In genomic region chr10:958106-958505, GRCh38 we compare ENCODE assay signal across 31 cellular contexts.
"Had no signal": no experiment of that assay in that cellular context is flagged by ENCODE, and none has a peak within 500 bp of the region (broad histone marks: within the 10 kb centered on the region; RNA-seq: fewer than 3 reads in every experiment).

No MANE protein-coding gene starts in this region.

- H3K4me1 ChIP-seq: body of pancreas, esophagus muscularis mucosa, foreskin keratinocyte, gastrocnemius medialis had no signal

- H3K27ac Mint-ChIP-seq: activated CD4-positive, alpha-beta memory T cell treated with anti-CD3 and anti-CD28 coated beads for 36 hours; activated CD4-positive, alpha-beta T cell treated with anti-CD3 and anti-CD28 coated beads for 36 hours; activated CD4-positive, alpha-beta T cell treated with anti-CD3 and anti-CD28 coated beads, Interleukin-2, amount 10 ng/mL, durations not matched to agents 24 days and 14 days; activated CD8-positive, alpha-beta memory T cell treated with anti-CD3 and anti-CD28 coated beads, Interleukin-2, amount 10 ng/mL, durations not matched to agents 7 days and 5 days; activated CD8-positive, alpha-beta T cell treated with anti-CD3 and anti-CD28 coated beads, Interleukin-2, amount 10 ng/mL, durations not matched to agents 7 days and 5 days; activated naive CD4-positive, alpha-beta T cell treated with anti-CD3 and anti-CD28 coated beads for 36 hours; activated naive CD4-positive, alpha-beta T cell treated with anti-CD3 and anti-CD28 coated beads, Interleukin-2, amount 50 U/mL, for 24 hours; activated naive CD8-positive, alpha-beta T cell treated with anti-CD3 and anti-CD28 coated beads for 36 hours; activated naive CD8-positive, alpha-beta T cell treated with anti-CD3 and anti-CD28 coated beads, Interleukin-2, amount 50 U/mL, for 24 hours; activated T-helper 1 cell treated with anti-CD3 and anti-CD28 coated beads, Interleukin-12 subunit alpha, Interleukin-12 subunit beta, Interleukin-2, Interleukin-4 antibody, amounts not matched to agents 30 ng/mL and 10 ng/mL and 1 ng/mL, durations not matched to agents 14 hours and 24 hours and 36 hours; activated T-helper 2 cell treated with anti-CD3 and anti-CD28 coated beads, Interferon-gamma antibody, Interleukin-2, Interleukin-4, amounts not matched to agents 10 μg/mL and 5 μg/mL and 100 μg/mL, durations not matched to agents 14 hours and 24 hours and 36 hours; effector memory CD8-positive, alpha-beta T cell had no signal

- H3K4me3 Mint-ChIP-seq: activated CD4-positive, alpha-beta memory T cell treated with anti-CD3 and anti-CD28 coated beads for 36 hours; activated CD4-positive, alpha-beta T cell treated with anti-CD3 and anti-CD28 coated beads for 36 hours; activated CD4-positive, alpha-beta T cell treated with anti-CD3 and anti-CD28 coated beads, Interleukin-2, amount 10 ng/mL, durations not matched to agents 24 days and 14 days; activated CD8-positive, alpha-beta memory T cell treated with anti-CD3 and anti-CD28 coated beads, Interleukin-2, amount 10 ng/mL, durations not matched to agents 7 days and 5 days; activated CD8-positive, alpha-beta T cell treated with anti-CD3 and anti-CD28 coated beads, Interleukin-2, amount 10 ng/mL, durations not matched to agents 7 days and 5 days; activated naive CD4-positive, alpha-beta T cell treated with anti-CD3 and anti-CD28 coated beads for 36 hours; activated naive CD4-positive, alpha-beta T cell treated with anti-CD3 and anti-CD28 coated beads, Interleukin-2, amount 50 U/mL, for 24 hours; activated naive CD8-positive, alpha-beta T cell treated with anti-CD3 and anti-CD28 coated beads for 36 hours; activated naive CD8-positive, alpha-beta T cell treated with anti-CD3 and anti-CD28 coated beads, Interleukin-2, amount 50 U/mL, for 24 hours; activated T-helper 1 cell treated with anti-CD3 and anti-CD28 coated beads, Interleukin-12 subunit alpha, Interleukin-12 subunit beta, Interleukin-2, Interleukin-4 antibody, amounts not matched to agents 30 ng/mL and 10 ng/mL and 1 ng/mL, durations not matched to agents 14 hours and 24 hours and 36 hours; effector memory CD8-positive, alpha-beta T cell had no signal

- H3K27ac ChIP-seq: adrenal gland, body of pancreas, esophagus muscularis mucosa, foreskin keratinocyte, gastrocnemius medialis had no signal

- H3K4me1 Mint-ChIP-seq: activated CD4-positive, alpha-beta T cell treated with anti-CD3 and anti-CD28 coated beads for 36 hours; activated CD4-positive, alpha-beta T cell treated with anti-CD3 and anti-CD28 coated beads, Interleukin-2, amount 10 ng/mL, durations not matched to agents 24 days and 14 days; activated CD8-positive, alpha-beta memory T cell treated with anti-CD3 and anti-CD28 coated beads, Interleukin-2, amount 10 ng/mL, durations not matched to agents 7 days and 5 days; activated naive CD4-positive, alpha-beta T cell treated with anti-CD3 and anti-CD28 coated beads, Interleukin-2, amount 50 U/mL, for 24 hours; activated naive CD8-positive, alpha-beta T cell treated with anti-CD3 and anti-CD28 coated beads for 36 hours; activated naive CD8-positive, alpha-beta T cell treated with anti-CD3 and anti-CD28 coated beads, Interleukin-2, amount 50 U/mL, for 24 hours had no signal

- H3K4me3 ChIP-seq: adrenal gland, body of pancreas, esophagus muscularis mucosa, gastrocnemius medialis had no signal

- H3K27me3 Mint-ChIP-seq: activated CD4-positive, alpha-beta T cell treated with anti-CD3 and anti-CD28 coated beads for 36 hours; activated naive CD4-positive, alpha-beta T cell treated with anti-CD3 and anti-CD28 coated beads, Interleukin-2, amount 50 U/mL, for 24 hours had no signal

- DNase-seq: activated CD4-positive, alpha-beta memory T cell treated with anti-CD3 and anti-CD28 coated beads for 36 hours; activated CD4-positive, alpha-beta T cell treated with anti-CD3 and anti-CD28 coated beads for 36 hours; activated CD4-positive, alpha-beta T cell treated with anti-CD3 and anti-CD28 coated beads, Interleukin-2, amount 10 ng/mL, durations not matched to agents 24 days and 14 days; activated CD4-positive, CD25-positive, alpha-beta regulatory T cell; activated CD4-positive, CD25-positive, alpha-beta regulatory T cell treated with anti-CD3 and anti-CD28 coated beads, Interleukin-2, amount 50 U/mL, for 72 hours; activated CD8-positive, alpha-beta memory T cell treated with anti-CD3 and anti-CD28 coated beads, Interleukin-2, amount 10 ng/mL, durations not matched to agents 7 days and 5 days; activated CD8-positive, alpha-beta memory T cell treated with anti-CD3 and anti-CD28 coated beads, Interleukin-2, amount 50 U/mL, for 4 hours; activated CD8-positive, alpha-beta T cell treated with anti-CD3 and anti-CD28 coated beads, Interleukin-2, amount 10 ng/mL, durations not matched to agents 7 days and 5 days; activated effector memory CD4-positive, alpha-beta T cell treated with anti-CD3 and anti-CD28 coated beads, Interleukin-2, amount 50 U/mL, for 16 hours; activated naive CD4-positive, alpha-beta T cell treated with anti-CD3 and anti-CD28 coated beads for 36 hours; activated naive CD8-positive, alpha-beta T cell treated with anti-CD3 and anti-CD28 coated beads for 36 hours; activated naive CD8-positive, alpha-beta T cell treated with anti-CD3 and anti-CD28 coated beads, Interleukin-2, amount 50 U/mL, for 24 hours; activated T-cell treated with anti-CD3 and anti-CD28 coated beads, Interleukin-2, amount 50 U/mL, for 1 hour; activated T-cell treated with anti-CD3 and anti-CD28 coated beads, Interleukin-2, amount 50 U/mL, for 48 hours; adrenal gland; amygdala; aorta; body of pancreas; caudate nucleus; cortex of kidney; dermis blood vessel endothelial cell; effector CD4-positive, alpha-beta T cell; effector memory CD8-positive, alpha-beta T cell; erythroblast; foreskin keratinocyte; gastrocnemius medialis; T-helper 2 cell had no signal

- H3K9me3 ChIP-seq: adrenal gland, body of pancreas, esophagus muscularis mucosa, gastrocnemius medialis had no signal

- H3K9me3 Mint-ChIP-seq: activated CD4-positive, alpha-beta memory T cell treated with anti-CD3 and anti-CD28 coated beads for 36 hours; activated CD4-positive, alpha-beta T cell treated with anti-CD3 and anti-CD28 coated beads, Interleukin-2, amount 10 ng/mL, durations not matched to agents 24 days and 14 days; activated naive CD4-positive, alpha-beta T cell treated with anti-CD3 and anti-CD28 coated beads for 36 hours; activated naive CD4-positive, alpha-beta T cell treated with anti-CD3 and anti-CD28 coated beads, Interleukin-2, amount 50 U/mL, for 24 hours; activated naive CD8-positive, alpha-beta T cell treated with anti-CD3 and anti-CD28 coated beads for 36 hours; activated naive CD8-positive, alpha-beta T cell treated with anti-CD3 and anti-CD28 coated beads, Interleukin-2, amount 50 U/mL, for 24 hours; activated T-helper 1 cell treated with anti-CD3 and anti-CD28 coated beads, Interleukin-12 subunit alpha, Interleukin-12 subunit beta, Interleukin-2, Interleukin-4 antibody, amounts not matched to agents 30 ng/mL and 10 ng/mL and 1 ng/mL, durations not matched to agents 14 hours and 24 hours and 36 hours; activated T-helper 2 cell treated with anti-CD3 and anti-CD28 coated beads, Interferon-gamma antibody, Interleukin-2, Interleukin-4, amounts not matched to agents 10 μg/mL and 5 μg/mL and 100 μg/mL, durations not matched to agents 14 hours and 24 hours and 36 hours; effector memory CD8-positive, alpha-beta T cell had no signal

- H3K36me3 Mint-ChIP-seq: activated CD4-positive, alpha-beta memory T cell treated with anti-CD3 and anti-CD28 coated beads for 36 hours; activated CD8-positive, alpha-beta memory T cell treated with anti-CD3 and anti-CD28 coated beads, Interleukin-2, amount 10 ng/mL, durations not matched to agents 7 days and 5 days; activated naive CD4-positive, alpha-beta T cell treated with anti-CD3 and anti-CD28 coated beads, Interleukin-2, amount 50 U/mL, for 24 hours; activated naive CD8-positive, alpha-beta T cell treated with anti-CD3 and anti-CD28 coated beads for 36 hours had no signal

- H3K27me3 ChIP-seq: adrenal gland, body of pancreas, gastrocnemius medialis had no signal

- H3K36me3 ChIP-seq: adrenal gland, esophagus muscularis mucosa, gastrocnemius medialis had no signal

- ATAC-seq: activated CD4-positive, alpha-beta T cell treated with anti-CD3 and anti-CD28 coated beads for 36 hours; activated CD8-positive, alpha-beta memory T cell treated with anti-CD3 and anti-CD28 coated beads, Interleukin-2, amount 10 ng/mL, durations not matched to agents 7 days and 5 days; activated CD8-positive, alpha-beta T cell treated with anti-CD3 and anti-CD28 coated beads, Interleukin-2, amount 10 ng/mL, durations not matched to agents 7 days and 5 days; activated naive CD8-positive, alpha-beta T cell treated with anti-CD3 and anti-CD28 coated beads, Interleukin-2, amount 50 U/mL, for 24 hours; body of pancreas; effector memory CD8-positive, alpha-beta T cell; foreskin keratinocyte; gastrocnemius medialis had no signal
